In genomic region chr11:20443596-20443995, GRCh38 we compare ENCODE assay signal across 2 cellular contexts.
TF ChIP-seq lines count a peak whose summit lies in the region.

No MANE protein-coding gene starts in this region.

TF ChIP-seq in IMR-90, 13 proteins besides CTCF, POLR2A, EP300 and RAD21:
- TF ChIP-seq MAFK (IDR thresholded peaks at IDR 0.05; ENCODE audit: low read depth, low read length) (peak; percentile 33), CEBPB (IDR thresholded peaks at IDR 0.05; ENCODE audit: low read depth, low read length) (no peak)

TF ChIP-seq in HepG2, 621 proteins besides CTCF, POLR2A, EP300 and RAD21:
- TF ChIP-seq SOX5 (CRISPR knock-in tag; IDR thresholded peaks at IDR 0.05; ENCODE audit: borderline replicate concordance) = no peak
